In the genomic region with DNA sequence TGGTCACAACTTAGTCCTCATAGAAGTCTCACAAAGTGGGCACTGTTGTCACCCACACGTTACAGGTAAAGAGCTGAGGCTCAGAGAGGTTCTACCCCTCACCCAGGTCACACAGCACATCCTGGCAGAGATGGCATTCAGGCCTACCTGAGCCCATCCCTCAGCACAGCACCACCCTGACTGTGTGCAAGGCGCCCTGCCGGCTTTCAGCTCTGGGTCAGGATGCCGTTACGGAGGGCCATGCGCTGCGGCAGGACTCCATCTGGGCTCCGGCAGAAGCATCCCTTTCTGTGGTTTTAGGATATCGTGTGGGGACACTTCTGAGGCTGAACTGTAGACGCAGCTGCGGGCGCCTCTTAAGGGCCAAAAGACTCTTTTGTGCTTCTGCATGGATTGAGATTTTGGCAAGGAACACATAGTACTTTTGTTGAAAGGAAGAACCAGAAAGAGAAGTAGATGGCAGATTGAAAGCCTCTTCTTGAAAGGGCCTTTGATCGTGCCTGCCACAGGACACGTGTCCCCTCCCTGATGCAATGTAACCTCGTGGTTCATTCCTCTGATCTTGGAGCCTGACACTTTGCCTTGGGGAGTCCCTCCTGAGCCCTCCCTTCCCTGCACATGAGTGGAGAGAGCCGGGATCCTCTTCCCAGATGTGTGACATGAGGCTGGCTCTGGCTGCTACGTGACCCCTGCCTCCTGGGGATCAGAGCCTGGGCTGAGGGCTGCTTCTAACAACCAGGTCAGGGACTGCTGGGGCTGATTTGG, we compare ENCODE assay signal across 12 cellular contexts.
DNase-seq lines count a peak whose midpoint lies in the region; ATAC-seq, FAIRE-seq and TF ChIP-seq lines count a peak whose summit lies in the region.
"Had no signal": no experiment of that assay in that cellular context is flagged by ENCODE, and none has a peak within 500 bp of the region (broad histone marks: within the 10 kb centered on the region; RNA-seq: fewer than 3 reads in every experiment).

No MANE protein-coding gene starts in this region.

- H3K4me3 Mint-ChIP-seq in stimulated activated naive CD8-positive, alpha-beta T cell treated with anti-CD3 and anti-CD28 coated beads, Interleukin-15, amount 100 ng/mL, for 72 hours, result peak overlapping the region; percentile 43 to 69

- peaks cover 97% of the 10 kb centered on the region for H3K4me1 Mint-ChIP-seq in stimulated activated naive CD8-positive, alpha-beta T cell treated with anti-CD3 and anti-CD28 coated beads, Interleukin-15, amount 100 ng/mL, for 72 hours

- H3K27me3 Mint-ChIP-seq in stimulated activated naive CD8-positive, alpha-beta T cell treated with anti-CD3 and anti-CD28 coated beads, Interleukin-15, amount 100 ng/mL, for 72 hours, result no peaks in the 10 kb centered on the region

- TF ChIP-seq CTCF in foreskin fibroblast (IDR thresholded peaks at IDR 0.05; ENCODE audit: low read depth, low read length), result no peak

- peak overlapping the region; percentile 94 to 99 for H3K27ac Mint-ChIP-seq in stimulated activated naive CD8-positive, alpha-beta T cell treated with anti-CD3 and anti-CD28 coated beads, Interleukin-15, amount 100 ng/mL, for 72 hours

- no peak overlapping the region for H3K4me3 ChIP-seq in foreskin fibroblast (ENCODE audit: low read depth in 1 of 2, low read length in 2 of 2)
- H3K4me3 ChIP-seq: A549 had no signal

- H3K9me3 Mint-ChIP-seq in stimulated activated naive CD8-positive, alpha-beta T cell treated with anti-CD3 and anti-CD28 coated beads, Interleukin-15, amount 100 ng/mL, for 72 hours, result no peaks in the 10 kb centered on the region

- ATAC-seq in stimulated activated naive CD8-positive, alpha-beta T cell treated with anti-CD3 and anti-CD28 coated beads, Interleukin-15, amount 100 ng/mL, for 72 hours, result no peak
- no peak for ATAC-seq in HG02623 (IDR thresholded peaks at IDR 0.05; ENCODE audit: unreplicated experiment)

- peak; percentile 45 for DNase-seq in activated gamma-delta T cell treated with Interleukin-2 at 50 U/mL for 16 hours
- DNase-seq in activated gamma-delta T cell (lab: John Stamatoyannopoulos, UW), result no peak
- DNase-seq in activated CD8-positive, alpha-beta memory T cell treated with anti-CD3 and anti-CD28 coated beads, Interleukin-2, amount 50 U/mL, for 1 hour (ENCODE audit: extremely low read depth), result peak; percentile 31
- DNase-seq in foreskin fibroblast, result peak; percentile 20 to 47
- DNase-seq in stimulated activated naive CD8-positive, alpha-beta T cell treated with anti-CD3 and anti-CD28 coated beads, Interleukin-15, amount 100 ng/mL, for 72 hours, result peak in 1 of 2 donors; percentile 57
- DNase-seq in GM19239 (ENCODE audit: insufficient read length, low spot score), result no peak
- DNase-seq in DMS53 (lab: John Stamatoyannopoulos, UW), result no peak
- DNase-seq: EL, midbrain, NCI-H1930 had no signal

- no peak for FAIRE-seq in GM19239 (lab: Jason Lieb, UNC)
- FAIRE-seq: A549 had no signal

Comparison
In these comparisons a context has a peak if more than half of its experiments do, and no peak if none do; other contexts are left out.
1. DNase-seq: peak in activated gamma-delta T cell treated with Interleukin-2 at 50 U/mL for 16 hours (single experiment), activated CD8-positive, alpha-beta memory T cell treated with anti-CD3 and anti-CD28 coated beads, Interleukin-2, amount 50 U/mL, for 1 hour (single experiment) and foreskin fibroblast (2 of 2); none in activated gamma-delta T cell (single experiment), GM19239 (single experiment) and DMS53 (single experiment).